ENCODE assay signal across 29 cellular contexts in the genomic region with DNA sequence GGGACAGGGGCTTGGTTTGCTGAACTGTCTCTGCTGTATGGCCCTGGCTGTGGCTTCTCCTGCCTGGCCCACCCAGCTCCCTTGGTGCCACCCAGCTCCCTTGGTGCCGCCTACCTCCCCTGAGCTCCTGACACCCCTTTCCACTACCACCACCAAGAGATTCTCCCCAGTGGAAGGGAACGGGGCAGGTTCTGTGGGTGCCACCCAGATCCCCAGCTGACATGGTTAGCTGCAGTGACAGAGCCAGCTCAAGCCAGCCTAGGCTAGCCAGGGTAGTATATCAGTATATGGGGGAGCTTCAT. TPM values are rescaled to one million over a fixed set of nuclear protein-coding genes. Genes with fewer than 3 reads are reported as not detected.
"Had no signal": no experiment of that assay in that cellular context is flagged by ENCODE, and none has a peak within 500 bp of the region (broad histone marks: within the 10 kb centered on the region; RNA-seq: fewer than 3 reads in every experiment).

No MANE protein-coding gene starts in this region.

- H3K4me3 Mint-ChIP-seq: activated B cell treated with CpG ODN at 0.5 μM for 24 hours; activated naive CD4-positive, alpha-beta T cell treated with anti-CD3 and anti-CD28 coated beads, Interleukin-2, amount 50 U/mL, for 24 hours had no signal

- ATAC-seq: body of pancreas had no signal

- H3K4me3 ChIP-seq: ascending aorta, body of pancreas had no signal

- H3K27ac ChIP-seq: ascending aorta, body of pancreas had no signal

- H3K36me3 Mint-ChIP-seq: activated naive CD4-positive, alpha-beta T cell treated with anti-CD3 and anti-CD28 coated beads, Interleukin-2, amount 50 U/mL, for 24 hours had no signal

- H3K36me3 ChIP-seq: ascending aorta had no signal

- H3K27ac Mint-ChIP-seq: activated B cell treated with CpG ODN at 0.5 μM for 24 hours; activated CD4-positive, alpha-beta T cell treated with anti-CD3 and anti-CD28 coated beads, Interleukin-2, amount 10 ng/mL, durations not matched to agents 24 days and 14 days; activated naive CD4-positive, alpha-beta T cell treated with anti-CD3 and anti-CD28 coated beads, Interleukin-2, amount 50 U/mL, for 24 hours; T-helper 1 cell treated with Interleukin-12 subunit alpha and Interleukin-12 subunit beta and Interleukin-4 antibody, amounts not matched to agents 30 μg/mL and 1 μg/mL, for 36 hours had no signal

- H3K9me3 ChIP-seq: ascending aorta had no signal

- FAIRE-seq: bronchial epithelial cell, colon, RCC 7860, TTC549 had no signal

- H3K27me3 ChIP-seq: ascending aorta, body of pancreas had no signal

- H3K4me1 ChIP-seq: ascending aorta, body of pancreas had no signal

- DNase-seq: activated B cell treated with CpG ODN at 0.5 μM for 24 hours; activated CD4-positive, alpha-beta T cell treated with anti-CD3 and anti-CD28 coated beads for 1 hour; activated CD4-positive, alpha-beta T cell treated with anti-CD3 and anti-CD28 coated beads, Interleukin-2, amount 10 ng/mL, durations not matched to agents 24 days and 14 days; activated CD4-positive, alpha-beta T cell treated with anti-CD3 and anti-CD28 coated beads, Interleukin-2, amount 50 U/mL, for 48 hours; activated effector memory CD4-positive, alpha-beta T cell treated with Interleukin-2 at 50 U/mL for 16 hours; activated naive CD4-positive, alpha-beta T cell; body of pancreas; cerebellar nuclear complex; KG1; NCI-H1048; NCI-H146; NCI-H187 treated with DMSO at 0.1 percent for 48 hours; NCI-H2227 treated with DMSO at 0.1 percent for 48 hours; NCI-H510A; NCI-H526 treated with DMSO at 0.1 percent for 48 hours; NCI-H82; NK-92 treated with Interleukin-12 subunit alpha and Interleukin-12 subunit beta, amount 100 ng/mL, for 24 hours; SHP77 treated with DMSO at 0.1 percent for 48 hours; T1000 had no signal

RNA-seq across cellular contexts. Expression of gene VSTM2B, which starts 51.8 kb away (rescaled TPM):
- total RNA-seq: activated B cell treated with CpG ODN at 0.5 μM for 24 hours; activated CD4-positive, alpha-beta T cell treated with anti-CD3 and anti-CD28 coated beads, Interleukin-2, amount 10 ng/mL, durations not matched to agents 24 days and 14 days; ascending aorta; body of pancreas; bronchial epithelial cell; LHCN-M2; M059J; SK-MEL-5 had no signal
